Comparison of ENCODE assay signal across 2 cellular contexts in genomic region chr10:49633327-49634045, GRCh38.
TF ChIP-seq lines count a peak whose summit lies in the region.

No MANE protein-coding gene starts in this region.

TF ChIP-seq in SK-N-SH, 30 proteins besides CTCF, POLR2A, EP300 and RAD21:
- TF ChIP-seq SIN3A (IDR thresholded peaks at IDR 0.05; ENCODE audit: borderline replicate concordance, low read depth, low read length) (no peak), IRF3 (IDR thresholded peaks at IDR 0.05; ENCODE audit: low read depth, low read length) (no peak), GATA2 (CRISPR knock-in tag; IDR thresholded peaks at IDR 0.05) (0 out of 2 replicates have a peak, but pooled peaks have one; percentile 11), FOXJ3 (CRISPR knock-in tag; IDR thresholded peaks at IDR 0.05) (peak; percentile 53; the same call in 1 of the 2 replicates), POLR2AphosphoS5 (IDR thresholded peaks at IDR 0.05; ENCODE audit: low read depth, low read length) (no peak), MEF2A (IDR thresholded peaks at IDR 0.05; ENCODE audit: borderline replicate concordance, low read depth) (no peak)

TF ChIP-seq in SK-N-SH treated with all-trans-retinoic acid at 6 μM for 48 hours, 23 proteins besides CTCF, POLR2A, EP300 and RAD21:
- TF ChIP-seq ZFP30 (CRISPR knock-in tag; IDR thresholded peaks at IDR 0.05) (no peak), ESRRG (CRISPR knock-in tag; IDR thresholded peaks at IDR 0.05) (no peak), ZNF70 (CRISPR knock-in tag; IDR thresholded peaks at IDR 0.05) (no peak), CREB5 (CRISPR knock-in tag; IDR thresholded peaks at IDR 0.05; ENCODE audit: low read depth) (no peak), SNAI2 (CRISPR knock-in tag; IDR thresholded peaks at IDR 0.05) (no peak), ZNF565 (CRISPR knock-in tag; conservative IDR thresholded peaks at IDR 0.05; ENCODE audit: low read depth) (no peak), ZFP3 (CRISPR knock-in tag; IDR thresholded peaks at IDR 0.05) (no peak), RARB (CRISPR knock-in tag; IDR thresholded peaks at IDR 0.05) (no peak), CSRNP3 (CRISPR knock-in tag; IDR thresholded peaks at IDR 0.05) (no peak), TSHZ2 (CRISPR knock-in tag; IDR thresholded peaks at IDR 0.05) (no peak), PPARA (CRISPR knock-in tag; IDR thresholded peaks at IDR 0.05; ENCODE audit: borderline replicate concordance) (no peak), GLIS3 (CRISPR knock-in tag; IDR thresholded peaks at IDR 0.05) (no peak), TCF4 (CRISPR knock-in tag; IDR thresholded peaks at IDR 0.05; ENCODE audit: borderline replicate concordance) (no peak; the same call in 1 of the 2 replicates), ZNF8 (CRISPR knock-in tag; IDR thresholded peaks at IDR 0.05) (no peak), CSDC2 (CRISPR knock-in tag; IDR thresholded peaks at IDR 0.05) (no peak), OSR1 (CRISPR knock-in tag; IDR thresholded peaks at IDR 0.05) (no peak)
